In the genomic region with DNA sequence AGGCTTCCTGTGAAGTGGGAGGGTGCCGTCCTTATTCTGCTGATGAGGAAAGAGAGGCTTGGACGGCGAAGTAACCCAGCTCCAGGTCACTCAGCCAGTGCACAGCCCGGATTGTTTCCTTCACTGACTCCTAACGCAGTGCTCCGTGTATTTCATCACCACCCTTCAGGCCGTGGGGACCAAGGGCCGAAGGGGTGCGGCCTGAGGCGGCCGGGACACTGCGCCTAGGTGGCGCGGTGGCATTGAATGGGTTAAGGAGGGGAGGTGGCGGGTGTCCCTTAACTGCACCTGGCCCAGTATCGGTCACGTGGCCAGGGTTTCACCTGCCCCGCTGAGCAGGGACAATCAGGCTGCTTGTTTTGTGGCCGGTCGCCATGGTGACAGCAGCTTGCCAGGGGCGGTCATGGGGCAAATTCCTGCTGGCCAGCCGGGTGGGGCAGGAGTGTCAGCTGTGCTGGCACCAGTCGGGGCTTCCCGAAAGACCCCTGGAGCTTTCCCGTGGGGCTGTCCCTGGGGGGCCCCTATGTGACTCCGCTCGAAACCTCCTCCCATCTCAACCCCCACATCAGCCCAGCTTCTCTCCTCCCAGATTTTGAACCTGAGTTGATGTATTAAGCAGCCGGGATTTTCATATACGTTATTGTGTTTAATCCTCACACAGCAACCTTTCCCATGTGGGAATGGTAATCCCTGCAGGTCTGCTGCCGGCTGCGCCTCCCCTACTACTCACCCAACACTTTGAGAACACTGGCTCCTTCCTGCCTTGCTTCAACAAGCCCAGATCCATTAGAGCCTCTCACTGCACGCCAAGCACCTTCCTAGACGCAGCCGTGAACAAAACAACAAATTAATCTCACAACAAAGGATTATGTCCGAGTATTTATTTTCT, we compare ENCODE assay signal across 1 cellular context.
A peak's percentile ranks its signal among the peaks of the same experiment; 100 is the strongest.
TF ChIP-seq lines count a peak whose summit lies in the region.

No MANE protein-coding gene starts in this region.

TF ChIP-seq in HepG2, 621 proteins besides CTCF, POLR2A, EP300 and RAD21 (continued from another document and continues in another):
- TF ChIP-seq PAXIP1 (CRISPR knock-in tag; conservative IDR thresholded peaks at IDR 0.05) (peak; percentile 56), ZNF768 (CRISPR knock-in tag; IDR thresholded peaks at IDR 0.05) (peak; percentile 63; the same call in 1 of the 2 replicates), KAT8 (CRISPR knock-in tag; IDR thresholded peaks at IDR 0.05) (0 out of 2 replicates have a peak, but pooled peaks have one; percentile 39), NR2F1 (CRISPR knock-in tag; IDR thresholded peaks at IDR 0.05) (peak; percentile 59 to 91; a peak in 3 of 4 replicates), KDM2A (CRISPR knock-in tag; IDR thresholded peaks at IDR 0.05; ENCODE audit: borderline replicate concordance, low read depth) (peak; percentile 72; the same call in 1 of the 2 replicates), ZSCAN12 (CRISPR knock-in tag; IDR thresholded peaks at IDR 0.05) (no peak), RNF2 (conservative IDR thresholded peaks at IDR 0.05; ENCODE audit: low read depth) (no peak), HNRNPL (IDR thresholded peaks at IDR 0.05; ENCODE audit: low read depth, low read length) (peak; percentile 89), MAFF (IDR thresholded peaks at IDR 0.05; ENCODE audit: low read depth, low read length) (no peak), SYNCRIP (IDR thresholded peaks at IDR 0.05; ENCODE audit: insufficient read depth, low read depth, low read length) (no peak), UBTF (CRISPR knock-in tag; IDR thresholded peaks at IDR 0.05) (0 out of 2 replicates have a peak, but pooled peaks have one; percentile 33), RFX5 (IDR thresholded peaks at IDR 0.05; ENCODE audit: low read depth, low read length) (0 out of 2 replicates have a peak, but pooled peaks have one; percentile 12), ARNTL (CRISPR knock-in tag; IDR thresholded peaks at IDR 0.05) (peak; percentile 80; the same call in 1 of the 2 replicates), SAP130 (CRISPR knock-in tag; IDR thresholded peaks at IDR 0.05; ENCODE audit: low read depth) (peak; percentile 86), KMT2B (CRISPR knock-in tag; IDR thresholded peaks at IDR 0.05) (no peak), PCBP1 (IDR thresholded peaks at IDR 0.05; ENCODE audit: borderline replicate concordance, low read depth, low read length) (0 out of 2 replicates have a peak, but pooled peaks have one; percentile 37), ASH2L (IDR thresholded peaks at IDR 0.05; ENCODE audit: insufficient read length, low read depth, low read length) (peak; percentile 44), XRCC5 (optimal IDR thresholded peaks at IDR 0.05; ENCODE audit: low read length) (peak; percentile 45), ZFP62 (CRISPR knock-in tag; IDR thresholded peaks at IDR 0.05) (no peak), PLSCR1 (CRISPR knock-in tag; IDR thresholded peaks at IDR 0.05; ENCODE audit: borderline replicate concordance) (no peak), SALL1 (CRISPR knock-in tag; IDR thresholded peaks at IDR 0.05) (peak; percentile 39; the same call in 1 of the 2 replicates), ZNF547 (CRISPR knock-in tag; IDR thresholded peaks at IDR 0.05) (0 out of 2 replicates have a peak, but pooled peaks have one; percentile 17), ZNF136 (CRISPR knock-in tag; IDR thresholded peaks at IDR 0.05; ENCODE audit: low read depth) (0 out of 2 replicates have a peak, but pooled peaks have one; percentile 47), MAZ (IDR thresholded peaks at IDR 0.05; ENCODE audit: borderline replicate concordance, low read depth, low read length) (peak; percentile 35; the same call in 1 of the 2 replicates), MAZ (CRISPR knock-in tag; IDR thresholded peaks at IDR 0.05; ENCODE audit: low read depth) (no peak), NR2F2 (IDR thresholded peaks at IDR 0.05; ENCODE audit: borderline replicate concordance, low read depth) (peak; percentile 68), ZNF263 (CRISPR knock-in tag; IDR thresholded peaks at IDR 0.05) (peak; percentile 53), SRSF1 (optimal IDR thresholded peaks at IDR 0.05; ENCODE audit: low read depth, low read length) (peak; percentile 64), PHF20 (CRISPR knock-in tag; IDR thresholded peaks at IDR 0.05) (peak; percentile 57), ETV5 (CRISPR knock-in tag; IDR thresholded peaks at IDR 0.05; ENCODE audit: borderline replicate concordance) (peak; percentile 10), TFE3 (CRISPR knock-in tag; IDR thresholded peaks at IDR 0.05) (peak; percentile 76), GABPB1 (CRISPR knock-in tag; IDR thresholded peaks at IDR 0.05) (peak; percentile 18; the same call in 1 of the 2 replicates), KDM3A (CRISPR knock-in tag; IDR thresholded peaks at IDR 0.05; ENCODE audit: low read depth) (peak; percentile 47; the same call in 1 of the 2 replicates), MTA1 (CRISPR knock-in tag; IDR thresholded peaks at IDR 0.05; ENCODE audit: borderline replicate concordance) (peak; percentile 50; the same call in 1 of the 2 replicates)
- TF ChIP-seq, protein P1, sequence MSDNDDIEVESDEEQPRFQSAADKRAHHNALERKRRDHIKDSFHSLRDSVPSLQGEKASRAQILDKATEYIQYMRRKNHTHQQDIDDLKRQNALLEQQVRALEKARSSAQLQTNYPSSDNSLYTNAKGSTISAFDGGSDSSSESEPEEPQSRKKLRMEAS (IDR thresholded peaks at IDR 0.05): peak; percentile 77
- TF ChIP-seq, protein P2, sequence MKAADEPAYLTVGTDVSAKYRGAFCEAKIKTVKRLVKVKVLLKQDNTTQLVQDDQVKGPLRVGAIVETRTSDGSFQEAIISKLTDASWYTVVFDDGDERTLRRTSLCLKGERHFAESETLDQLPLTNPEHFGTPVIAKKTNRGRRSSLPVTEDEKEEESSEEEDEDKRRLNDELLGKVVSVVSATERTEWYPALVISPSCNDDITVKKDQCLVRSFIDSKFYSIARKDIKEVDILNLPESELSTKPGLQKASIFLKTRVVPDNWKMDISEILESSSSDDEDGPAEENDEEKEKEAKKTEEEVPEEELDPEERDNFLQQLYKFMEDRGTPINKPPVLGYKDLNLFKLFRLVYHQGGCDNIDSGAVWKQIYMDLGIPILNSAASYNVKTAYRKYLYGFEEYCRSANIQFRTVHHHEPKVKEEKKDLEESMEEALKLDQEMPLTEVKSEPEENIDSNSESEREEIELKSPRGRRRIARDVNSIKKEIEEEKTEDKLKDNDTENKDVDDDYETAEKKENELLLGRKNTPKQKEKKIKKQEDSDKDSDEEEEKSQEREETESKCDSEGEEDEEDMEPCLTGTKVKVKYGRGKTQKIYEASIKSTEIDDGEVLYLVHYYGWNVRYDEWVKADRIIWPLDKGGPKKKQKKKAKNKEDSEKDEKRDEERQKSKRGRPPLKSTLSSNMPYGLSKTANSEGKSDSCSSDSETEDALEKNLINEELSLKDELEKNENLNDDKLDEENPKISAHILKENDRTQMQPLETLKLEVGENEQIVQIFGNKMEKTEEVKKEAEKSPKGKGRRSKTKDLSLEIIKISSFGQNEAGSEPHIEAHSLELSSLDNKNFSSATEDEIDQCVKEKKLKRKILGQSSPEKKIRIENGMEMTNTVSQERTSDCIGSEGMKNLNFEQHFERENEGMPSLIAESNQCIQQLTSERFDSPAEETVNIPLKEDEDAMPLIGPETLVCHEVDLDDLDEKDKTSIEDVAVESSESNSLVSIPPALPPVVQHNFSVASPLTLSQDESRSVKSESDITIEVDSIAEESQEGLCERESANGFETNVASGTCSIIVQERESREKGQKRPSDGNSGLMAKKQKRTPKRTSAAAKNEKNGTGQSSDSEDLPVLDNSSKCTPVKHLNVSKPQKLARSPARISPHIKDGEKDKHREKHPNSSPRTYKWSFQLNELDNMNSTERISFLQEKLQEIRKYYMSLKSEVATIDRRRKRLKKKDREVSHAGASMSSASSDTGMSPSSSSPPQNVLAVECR (CRISPR knock-in tag; IDR thresholded peaks at IDR 0.05; ENCODE audit: borderline replicate concordance): peak; percentile 54; the same call in 1 of the 2 replicates
- TF ChIP-seq, protein P3, sequence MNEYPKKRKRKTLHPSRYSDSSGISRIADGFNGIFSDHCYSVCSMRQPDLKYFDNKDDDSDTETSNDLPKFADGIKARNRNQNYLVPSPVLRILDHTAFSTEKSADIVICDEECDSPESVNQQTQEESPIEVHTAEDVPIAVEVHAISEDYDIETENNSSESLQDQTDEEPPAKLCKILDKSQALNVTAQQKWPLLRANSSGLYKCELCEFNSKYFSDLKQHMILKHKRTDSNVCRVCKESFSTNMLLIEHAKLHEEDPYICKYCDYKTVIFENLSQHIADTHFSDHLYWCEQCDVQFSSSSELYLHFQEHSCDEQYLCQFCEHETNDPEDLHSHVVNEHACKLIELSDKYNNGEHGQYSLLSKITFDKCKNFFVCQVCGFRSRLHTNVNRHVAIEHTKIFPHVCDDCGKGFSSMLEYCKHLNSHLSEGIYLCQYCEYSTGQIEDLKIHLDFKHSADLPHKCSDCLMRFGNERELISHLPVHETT (CRISPR knock-in tag; conservative IDR thresholded peaks at IDR 0.05): no peak
- TF ChIP-seq, protein P4, sequence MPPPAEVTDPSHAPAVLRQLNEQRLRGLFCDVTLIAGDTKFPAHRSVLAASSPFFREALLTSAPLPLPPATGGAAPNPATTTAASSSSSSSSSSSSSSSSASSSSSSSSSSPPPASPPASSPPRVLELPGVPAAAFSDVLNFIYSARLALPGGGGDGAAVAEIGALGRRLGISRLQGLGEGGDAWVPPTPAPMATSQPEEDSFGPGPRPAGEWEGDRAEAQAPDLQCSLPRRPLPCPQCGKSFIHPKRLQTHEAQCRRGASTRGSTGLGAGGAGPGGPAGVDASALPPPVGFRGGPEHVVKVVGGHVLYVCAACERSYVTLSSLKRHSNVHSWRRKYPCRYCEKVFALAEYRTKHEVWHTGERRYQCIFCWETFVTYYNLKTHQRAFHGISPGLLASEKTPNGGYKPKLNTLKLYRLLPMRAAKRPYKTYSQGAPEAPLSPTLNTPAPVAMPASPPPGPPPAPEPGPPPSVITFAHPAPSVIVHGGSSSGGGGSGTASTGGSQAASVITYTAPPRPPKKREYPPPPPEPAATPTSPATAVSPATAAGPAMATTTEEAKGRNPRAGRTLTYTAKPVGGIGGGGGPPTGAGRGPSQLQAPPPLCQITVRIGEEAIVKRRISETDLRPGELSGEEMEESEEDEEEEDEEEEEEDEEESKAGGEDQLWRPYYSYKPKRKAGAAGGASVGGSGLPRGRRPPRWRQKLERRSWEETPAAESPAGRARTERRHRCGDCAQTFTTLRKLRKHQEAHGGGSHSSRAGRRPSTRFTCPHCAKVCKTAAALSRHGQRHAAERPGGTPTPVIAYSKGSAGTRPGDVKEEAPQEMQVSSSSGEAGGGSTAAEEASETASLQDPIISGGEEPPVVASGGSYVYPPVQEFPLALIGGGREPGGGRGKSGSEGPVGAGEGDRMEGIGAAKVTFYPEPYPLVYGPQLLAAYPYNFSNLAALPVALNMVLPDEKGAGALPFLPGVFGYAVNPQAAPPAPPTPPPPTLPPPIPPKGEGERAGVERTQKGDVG (CRISPR knock-in tag; IDR thresholded peaks at IDR 0.05; ENCODE audit: borderline replicate concordance): no peak
